In genomic region chr18:3245853-3246635, GRCh38 we compare ENCODE assay signal across 8 cellular contexts. TPM values are rescaled to one million over a fixed set of nuclear protein-coding genes. Genes with fewer than 3 reads are reported as not detected.
DNase-seq lines count a peak whose midpoint lies in the region; TF ChIP-seq lines count a peak whose summit lies in the region.

No MANE protein-coding gene starts in this region.

- peak overlapping the region; percentile 95 for H3K27ac ChIP-seq in temporal lobe (ENCODE audit: low read depth, low read length)

- peak; percentile 96 for TF ChIP-seq CTCF in LNCaP clone FGC (IDR thresholded peaks at IDR 0.05; ENCODE audit: control insufficient read depth, extremely low read depth, insufficient read depth)

- H3K4me3 ChIP-seq in LNCaP clone FGC (ENCODE audit: low read depth, low read length), result peak overlapping the region; percentile 71

- DNase-seq in ELF-1 (ENCODE audit: low read depth, low spot score) (peak; percentile 94), GOT3 (lab: John Stamatoyannopoulos, UW) (peak; percentile 60), LNCaP clone FGC (ENCODE audit: low read depth) (peak; percentile 69), SIG-M5 (lab: John Stamatoyannopoulos, UW) (peak; percentile 25), germinal center (ENCODE audit: low spot score) (peak; percentile 71), occipital lobe (lab: John Stamatoyannopoulos, UW) (peak; percentile 75)
- peak; percentile 82 for DNase-seq in activated naive CD4-positive, alpha-beta T cell treated with Interleukin-2 at 50 U/mL for 16 hours

RNA-seq across cellular contexts. Expression of gene MYL12A, which starts 1.6 kb away (rescaled TPM):
- total RNA-seq in occipital lobe (49.9 TPM), temporal lobe (34.2 TPM)

RNA-seq across cellular contexts. Expression of gene MYL12B, which starts 15.9 kb away (rescaled TPM):
- total RNA-seq in occipital lobe (156 TPM), temporal lobe (128 TPM)

RNA-seq across cellular contexts. Expression of gene MYOM1, which starts 26.3 kb away (rescaled TPM):
- total RNA-seq in occipital lobe (2.3 TPM), temporal lobe (1.5 TPM)

Comparison
In these comparisons a context has a peak if more than half of its experiments do, and no peak if none do; other contexts are left out.
1. Peak in every context shown above with its lines: DNase-seq, H3K4me3 ChIP-seq and H3K27ac ChIP-seq.
2. DNase-seq: peak in every context shown above with its lines; median percentile 94 in ELF-1; 82 in activated naive CD4-positive, alpha-beta T cell treated with Interleukin-2 at 50 U/mL for 16 hours; 75 in occipital lobe; 71 in germinal center; 69 in LNCaP clone FGC; 60 in GOT3; 25 in SIG-M5.